8 cellular contexts compared by ENCODE assay signal in the genomic region with DNA sequence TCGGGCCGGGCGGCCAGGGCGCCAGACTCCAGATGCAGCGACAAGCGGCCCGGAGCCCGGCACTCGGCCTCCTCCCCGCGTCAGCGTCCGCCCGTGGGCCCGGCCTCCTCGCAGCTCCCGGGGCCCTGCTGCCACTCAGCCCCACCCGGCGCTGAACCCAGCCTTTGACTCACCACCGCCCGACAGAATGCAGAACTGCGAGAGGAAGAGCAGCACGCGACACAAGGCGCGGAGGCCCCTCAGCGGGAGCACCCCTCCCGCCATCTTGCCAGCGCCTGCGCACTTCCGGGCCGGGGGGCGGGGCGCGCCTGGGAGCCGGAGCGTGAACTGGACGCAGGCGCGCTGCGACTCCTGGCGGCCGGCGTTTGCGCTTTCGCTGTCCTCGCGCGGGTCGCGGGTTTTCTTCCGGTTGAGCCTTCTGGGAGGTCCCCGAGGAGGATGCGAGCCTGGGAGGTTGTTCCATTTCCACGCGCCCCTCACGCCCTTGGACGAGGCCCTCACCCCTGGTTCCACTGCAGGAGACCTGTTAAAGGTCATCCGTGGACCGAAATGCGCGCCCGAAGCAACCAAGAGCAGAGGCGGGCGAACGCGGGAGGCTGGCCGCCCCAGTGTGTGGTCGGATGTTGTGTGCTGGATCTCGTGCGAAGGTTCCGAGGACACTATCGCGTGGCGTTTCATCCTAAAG. TPM values are rescaled to one million over a fixed set of nuclear protein-coding genes. Genes with fewer than 3 reads are reported as not detected.
DNase-seq lines count a peak whose midpoint lies in the region; ATAC-seq, FAIRE-seq and TF ChIP-seq lines count a peak whose summit lies in the region.

A gene with protein sequence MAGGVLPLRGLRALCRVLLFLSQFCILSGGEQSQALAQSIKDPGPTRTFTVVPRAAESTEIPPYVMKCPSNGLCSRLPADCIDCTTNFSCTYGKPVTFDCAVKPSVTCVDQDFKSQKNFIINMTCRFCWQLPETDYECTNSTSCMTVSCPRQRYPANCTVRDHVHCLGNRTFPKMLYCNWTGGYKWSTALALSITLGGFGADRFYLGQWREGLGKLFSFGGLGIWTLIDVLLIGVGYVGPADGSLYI (minus strand): TSS at position 284 of the 685 bp plus-strand sequence. CDS start 20 bp downstream, at position 264.

- peak within 1 kb of the TSS; percentile 73 for H3K56ac ChIP-seq in H1 (replicated peaks; ENCODE audit: insufficient read length, low read depth, low read length)

- H3K36me3 ChIP-seq in H1 (ENCODE audit: control insufficient read depth in 2 of 4, insufficient read depth in 4 of 4, low read length in 3 of 4) = peaks cover 0 to 20% (median 4%) of the 10 kb centered on the region in 4 experiments; a peak in 3 of 8 replicates

- H2AK5ac ChIP-seq in H1 (ENCODE audit: low read depth, low read length) = no peak within 1 kb of the TSS

- peak within 1 kb of the TSS; percentile 87 to 98 (median 95) for H3K4me3 ChIP-seq in H1 (ENCODE audit: extremely low read depth in 1 of 4, insufficient read depth in 2 of 4, low read depth in 3 of 4, low read length in 4 of 4)

- POLR2A ChIA-PET in H1 (lab: Charles Lee; ENCODE audit: partially characterized antibody) = interaction anchor here (0.8 to 1.3 kb wide), 2 partner anchors 21 to 350 kb away, joined by 3 read pairs; no protein-coding TSS in a partner anchor

- peak within 1 kb of the TSS; percentile 72 to 90 (median 77) for H3K9ac ChIP-seq in H1 (replicated peaks in 1 of 4; ENCODE audit: extremely low read depth in 1 of 4, low read depth in 3 of 4, low read length in 3 of 4)

- peak within 1 kb of the TSS; percentile 93 for H4K5ac ChIP-seq in H1 (ENCODE audit: insufficient read length, low read depth, low read length)

- peak within 1 kb of the TSS; percentile 98 for H4K8ac ChIP-seq in H1 (ENCODE audit: extremely low read depth, insufficient read depth, low read length)

- H4K20me1 ChIP-seq in H1 (replicated peaks in 1 of 2; ENCODE audit: control insufficient read depth in 1 of 2, insufficient read depth in 2 of 2, low read length in 2 of 2) = no peaks in the 10 kb centered on the region

- peak; percentile 53 to 66 for TF ChIP-seq RAD21 in H1 (IDR thresholded peaks at IDR 0.05 in 1 of 2, conservative IDR thresholded peaks at IDR 0.05 in 1 of 2; ENCODE audit: low read depth in 2 of 2, low read length in 2 of 2)

- CTCF ChIA-PET in H1 (lab: Charles Lee; ENCODE audit: partially characterized antibody) = interaction anchor here (0.9 to 3.9 kb wide), 7 partner anchors 11 to 363 kb away, joined by 3 to 27 read pairs (median 5); no protein-coding TSS in a partner anchor

- 1% methylated on average over 58 of the region's 75 CpGs; no CpG with 5 or more reads in 1 of the 2 experiments for WGBS in H1 (ENCODE audit: extremely low coverage in 1 of 2, insufficient coverage in 1 of 2, insufficient read length in 1 of 2, insufficient replicate concordance in 2 of 2, low coverage in 1 of 2, low lambda C conversion rate in 2 of 2, missing lambda C conversion rate in 1 of 2), 2 experiments

- H3K9me3 ChIP-seq in H1 (ENCODE audit: insufficient read depth in 2 of 2, low read depth in 1 of 2, low read length in 1 of 2) = peaks cover 7% of the 10 kb centered on the region in 2 experiments; a peak in 2 of 4 replicates

- TF ChIP-seq POLR2A in H1 (IDR thresholded peaks at IDR 0.05; ENCODE audit: control extremely low read depth in 1 of 2, low read depth in 2 of 2, low read length in 2 of 2) = peak in 1 of 2 experiments; percentile 75; a peak in 2 of 3 replicates

- H3K4me1 ChIP-seq in H1 (replicated peaks in 1 of 4; ENCODE audit: control insufficient read depth in 3 of 4, insufficient read depth in 4 of 4, low read length in 3 of 4) = peaks cover 0 to 3% (median 0%) of the 10 kb centered on the region in 4 experiments; a peak in 2 of 7 replicates

- no peaks in the 10 kb centered on the region for H3K79me1 ChIP-seq in H1 (ENCODE audit: low read depth, low read length)

- DNase-seq in COLO829 (ENCODE audit: low spot score) (peak; percentile 98), HS-5 (ENCODE audit: low read depth) (peak; percentile 68), NOMO-1 (lab: John Stamatoyannopoulos, UW; ENCODE audit: unreplicated experiment in 2 of 2) (peak; percentile 89 to 97), H1 (ENCODE audit: low read depth in 1 of 2, low spot score in 2 of 2) (peak; percentile 65 to 94), mesenteric fat pad (ENCODE audit: low spot score) (peak; percentile 98)
- DNase-seq in activated CD8-positive, alpha-beta memory T cell treated with anti-CD3 and anti-CD28 coated beads for 4 hours (ENCODE audit: low read depth in 2 of 2) = peak; percentile 87 to 88
- DNase-seq in stimulated activated CD8-positive, alpha-beta memory T cell treated with anti-CD3 and anti-CD28 coated beads, Interleukin-15, amount 100 ng/mL, for 24 hours (ENCODE audit: low read depth) = peak; percentile 91

- peak within 1 kb of the TSS; percentile 96 for H3K18ac ChIP-seq in H1 (ENCODE audit: extremely low read depth, low read length)

- H2BK120ac ChIP-seq in H1 (replicated peaks; ENCODE audit: low read depth, low read length) = peak within 1 kb of the TSS; percentile 90

- no peak for TF ChIP-seq EP300 in H1 (IDR thresholded peaks at IDR 0.05; ENCODE audit: borderline replicate concordance in 1 of 2, low read depth in 2 of 2, low read length in 2 of 2)

- TF ChIP-seq CTCF in H1 (IDR thresholded peaks at IDR 0.05; ENCODE audit: control extremely low read depth in 1 of 3, insufficient read depth in 1 of 3, low read depth in 1 of 3, low read length in 3 of 3) = peak; percentile 77 to 79 (median 78)

- H3K79me2 ChIP-seq in H1 (ENCODE audit: control insufficient read depth in 1 of 2, insufficient read depth in 2 of 2, low read length in 2 of 2) = peaks cover 0 to 31% of the 10 kb centered on the region in 2 experiments; a peak in 2 of 4 replicates

- no peak within 1 kb of the TSS for H2BK20ac ChIP-seq in H1 (ENCODE audit: low read length)

- peak within 1 kb of the TSS; percentile 99 for H4K91ac ChIP-seq in H1 (replicated peaks; ENCODE audit: insufficient read length, low read length)

- peak; percentile 87 for ATAC-seq in GM19468 (IDR thresholded peaks at IDR 0.05; ENCODE audit: extremely low read depth, unreplicated experiment)

- no peak within 1 kb of the TSS; the same call in 1 of the 2 replicates for H2BK15ac ChIP-seq in H1 (ENCODE audit: low read length)

- peak within 1 kb of the TSS; percentile 90 for H2BK5ac ChIP-seq in H1 (ENCODE audit: low read depth, low read length)

- peaks cover 2% of the 10 kb centered on the region; the same call in 1 of the 2 replicates for H3K23me2 ChIP-seq in H1 (ENCODE audit: low read depth, low read length)

- H3K4me2 ChIP-seq in H1 (ENCODE audit: insufficient read depth in 1 of 2, low read depth in 2 of 2, low read length in 2 of 2) = peak within 1 kb of the TSS; percentile 68 to 87

- FAIRE-seq in H1 (lab: Jason Lieb, UNC) = no peak

- H3K14ac ChIP-seq in H1 (ENCODE audit: insufficient read length) = no peak within 1 kb of the TSS

- no peak within 1 kb of the TSS for H2BK12ac ChIP-seq in H1 (ENCODE audit: low read depth, low read length)

- no peaks in the 10 kb centered on the region; a peak in 1 of 7 replicates for H3K27me3 ChIP-seq in H1 (replicated peaks in 1 of 4; ENCODE audit: control insufficient read depth in 3 of 4, extremely low read depth in 1 of 4, insufficient read depth in 3 of 4, low read length in 3 of 4)

- H3K27ac ChIP-seq in H1 (ENCODE audit: low read depth, low read length) = peak within 1 kb of the TSS; percentile 46; the same call in 1 of the 2 replicates

- peak within 1 kb of the TSS; percentile 91 for H3K4ac ChIP-seq in H1 (replicated peaks; ENCODE audit: insufficient read length, low read depth, low read length)

- no peak within 1 kb of the TSS for H3K23ac ChIP-seq in H1 (ENCODE audit: insufficient read length)

- peak within 1 kb of the TSS; percentile 97 for H2AFZ ChIP-seq in H1 (ENCODE audit: low read length)

TF ChIP-seq in H1, 55 proteins besides CTCF, POLR2A, EP300 and RAD21 (continues in another document):
- TF ChIP-seq SIN3A (conservative IDR thresholded peaks at IDR 0.05 in 1 of 2, IDR thresholded peaks at IDR 0.05 in 1 of 2; ENCODE audit: low read depth in 1 of 2, low read length in 2 of 2) = peak in 1 of 2 experiments; percentile 75; a peak in 2 of 4 replicates
- TF ChIP-seq KDM4A (IDR thresholded peaks at IDR 0.05; ENCODE audit: low read depth, low read length, severe bottlenecking) = peak; percentile 91
- no peak for TF ChIP-seq CTBP2 (IDR thresholded peaks at IDR 0.05; ENCODE audit: borderline replicate concordance, insufficient read depth, insufficient read length, low read length)
- TF ChIP-seq, protein P1, sequence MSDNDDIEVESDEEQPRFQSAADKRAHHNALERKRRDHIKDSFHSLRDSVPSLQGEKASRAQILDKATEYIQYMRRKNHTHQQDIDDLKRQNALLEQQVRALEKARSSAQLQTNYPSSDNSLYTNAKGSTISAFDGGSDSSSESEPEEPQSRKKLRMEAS (IDR thresholded peaks at IDR 0.05) = peak; percentile 78
- no peak for TF ChIP-seq KDM1A (IDR thresholded peaks at IDR 0.05; ENCODE audit: borderline replicate concordance, low read length)
- no peak for TF ChIP-seq SP1 (IDR thresholded peaks at IDR 0.05; ENCODE audit: low read depth, low read length)
- no peak for TF ChIP-seq CBX8 (IDR thresholded peaks at IDR 0.05; ENCODE audit: borderline replicate concordance, low read depth, low read length)
- no peak for TF ChIP-seq BRCA1 (IDR thresholded peaks at IDR 0.05; ENCODE audit: low read depth, low read length)
- TF ChIP-seq EGR1 (IDR thresholded peaks at IDR 0.05; ENCODE audit: borderline replicate concordance, low read depth, low read length) = no peak
- peak; percentile 63; the same call in 1 of the 2 replicates for TF ChIP-seq TBP (IDR thresholded peaks at IDR 0.05; ENCODE audit: low read depth, low read length)
- TF ChIP-seq PHF8 (conservative IDR thresholded peaks at IDR 0.05; ENCODE audit: low read depth, low read length) = peak; percentile 80
- TF ChIP-seq POLR2AphosphoS5 (IDR thresholded peaks at IDR 0.05; ENCODE audit: low read depth, low read length) = peak; percentile 28; the same call in 1 of the 2 replicates
- TF ChIP-seq ASH2L (IDR thresholded peaks at IDR 0.05; ENCODE audit: low read length) = peak; percentile 59
- peak; percentile 93 for TF ChIP-seq YY1 (IDR thresholded peaks at IDR 0.05; ENCODE audit: low read depth, low read length)
- TF ChIP-seq NRF1 (IDR thresholded peaks at IDR 0.05; ENCODE audit: low read depth, low read length) = peak; percentile 51

RNA-seq across cellular contexts. Expression of the gene that starts here (rescaled TPM):
- total RNA-seq in H1 (2021; fragmentation: NEBNext Ultra II Directional; extraction: Animal tissue kit (Norgen Biotek cat#: 25700)) = 24.2 and 28.0 TPM in 2 replicates
- 21.8 and 26.4 TPM in 2 replicates for polyA plus RNA-seq in H1 (2011; rRNA removed)
- polyA plus RNA-seq in H1 (2011; cell fraction: cytosol; rRNA removed) = 32.1 TPM
- 21.2 TPM for polyA plus RNA-seq in H1 (2011; cell fraction: nucleus; rRNA removed)
- 24.5 to 35.4 TPM (median 28.9 TPM) in 4 replicates for polyA plus RNA-seq in H1 (2012, experiment 1 of 2)
- polyA plus RNA-seq in H1 (2012, experiment 2 of 2) = 10.0 TPM
- polyA plus RNA-seq in H1 (2013, experiment 1 of 2) = 22.1 TPM
- polyA plus RNA-seq in H1 (2013, experiment 2 of 2) = 26.0 TPM
- 33.6 and 39.5 TPM in 2 replicates for polyA minus RNA-seq in H1 (2011; rRNA and poly(A)+ RNA removed)
- polyA minus RNA-seq in H1 (2011; cell fraction: cytosol; rRNA and poly(A)+ RNA removed) = 22.0 TPM
- polyA minus RNA-seq in H1 (2011; cell fraction: nucleus; rRNA and poly(A)+ RNA removed) = 38.3 TPM
- total RNA-seq in mesenteric fat pad = 44.1 TPM

Comparison
In these comparisons a context has a peak if more than half of its experiments do, and no peak if none do; other contexts are left out.
1. Peak in every context shown above with its lines: DNase-seq, ATAC-seq, H3K4me3 ChIP-seq and H3K27ac ChIP-seq.